Comparison of ENCODE assay signal across 30 cellular contexts in the genomic region with DNA sequence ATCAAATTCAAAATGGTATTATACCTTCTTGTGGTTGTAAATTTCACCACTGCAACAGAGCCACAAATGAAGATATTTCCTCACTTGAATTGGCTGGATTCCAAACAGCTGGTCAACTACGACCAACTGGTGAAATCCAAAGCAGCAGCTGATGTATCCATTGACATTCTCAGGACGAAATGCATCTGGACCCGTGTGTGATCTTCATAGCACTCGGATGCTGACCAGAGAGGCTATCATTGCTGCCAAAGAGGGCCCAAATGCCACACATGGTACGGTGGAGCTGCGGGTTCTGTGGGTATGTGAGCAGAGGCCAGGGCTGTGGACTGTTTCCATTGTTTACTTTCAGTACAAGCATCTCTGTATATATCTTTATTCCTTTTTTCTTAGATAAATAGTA. TPM values are rescaled to one million over a fixed set of nuclear protein-coding genes. Genes with fewer than 3 reads are reported as not detected.
DNase-seq lines count a peak whose midpoint lies in the region; ATAC-seq and TF ChIP-seq lines count a peak whose summit lies in the region.
"Had no signal": no experiment of that assay in that cellular context is flagged by ENCODE, and none has a peak within 500 bp of the region (broad histone marks: within the 10 kb centered on the region; RNA-seq: fewer than 3 reads in every experiment).

No MANE protein-coding gene starts in this region.

- no TSS peak for BruUV-seq in A673 (replicated peaks; lab: Mats Ljungman, UMichigan)

- no peak overlapping the region for H3K4me3 ChIP-seq in A673 (ENCODE audit: low read depth, low read length, poor library complexity, severe bottlenecking)
- H3K4me3 ChIP-seq: ovary, right atrium auricular region, SJSA1, stomach, transverse colon had no signal

- H3K9me3 Mint-ChIP-seq in activated T-helper 17 cell treated with anti-CD3 and anti-CD28 coated beads, Interleukin-2, amount 50 U/mL, for 72 hours = no peaks in the 10 kb centered on the region

- H3K27me3 ChIP-seq in A673 (replicated peaks; ENCODE audit: insufficient read depth, low read depth, low read length, poor library complexity) = no peaks in the 10 kb centered on the region
- H3K27me3 ChIP-seq: ovary, right atrium auricular region, stomach had no signal

- peak; percentile 18 for DNase-seq in A673 (ENCODE audit: low spot score)
- DNase-seq in LHCN-M2 (ENCODE audit: low read depth) = peak; percentile 90
- DNase-seq in amniotic epithelial cell (ENCODE audit: low read depth) = peak; percentile 34
- peak; percentile 54 for DNase-seq in left kidney (ENCODE audit: low read depth, low spot score)
- DNase-seq in dermis blood vessel endothelial cell = no peak
- DNase-seq: activated CD4-positive, alpha-beta T cell treated with anti-CD3 and anti-CD28 coated beads for 48 hours; activated naive CD4-positive, alpha-beta T cell treated with anti-CD3 and anti-CD28 coated beads, Interleukin-2, amount 10 ng/mL, durations not matched to agents 7 days and 5 days; activated T-cell treated with anti-CD3 and anti-CD28 coated beads, Interleukin-2, amount 50 U/mL, for 72 hours; aorta; EL; GOT3; kidney glomerular epithelial cell; MM.1S; naive thymus-derived CD4-positive, alpha-beta T cell; NCI-H187; NCI-H82; ovary; stomach; transverse colon had no signal

- H3K4me1 ChIP-seq in A673 (ENCODE audit: insufficient read depth, low read length, poor library complexity, severe bottlenecking) = no peaks in the 10 kb centered on the region
- H3K4me1 ChIP-seq: right atrium auricular region, stomach, transverse colon had no signal

- no peak overlapping the region for H3K27ac ChIP-seq in A673 (ENCODE audit: low read depth, low read length, poor library complexity, severe bottlenecking)
- H3K27ac ChIP-seq: C4-2B, epithelial cell of prostate, ovary, right atrium auricular region, SJSA1, stomach, transverse colon had no signal

- no peaks in the 10 kb centered on the region for H3K9me3 ChIP-seq in A673 (ENCODE audit: low read depth, low read length, poor library complexity, severe bottlenecking)
- H3K9me3 ChIP-seq: ovary, right atrium auricular region had no signal

- H3K36me3 ChIP-seq in A673 (ENCODE audit: insufficient read depth, low read length, poor library complexity, severe bottlenecking) = no peaks in the 10 kb centered on the region
- H3K36me3 ChIP-seq: ovary, right atrium auricular region, SJSA1, stomach, transverse colon had no signal

- no peak for ATAC-seq in GM21723 (IDR thresholded peaks at IDR 0.05; ENCODE audit: unreplicated experiment)
- no peak for ATAC-seq in GM19035 (IDR thresholded peaks at IDR 0.05; ENCODE audit: unreplicated experiment)
- ATAC-seq in activated T-helper 17 cell treated with anti-CD3 and anti-CD28 coated beads, Interleukin-2, amount 50 U/mL, for 72 hours (replicated peaks) = no peak
- ATAC-seq: activated T-cell treated with anti-CD3 and anti-CD28 coated beads, Interleukin-2, amount 50 U/mL, for 72 hours; naive thymus-derived CD4-positive, alpha-beta T cell had no signal

- H3K27ac Mint-ChIP-seq in activated T-helper 17 cell treated with anti-CD3 and anti-CD28 coated beads, Interleukin-2, amount 50 U/mL, for 72 hours = no peak overlapping the region
- H3K27ac Mint-ChIP-seq: activated naive CD4-positive, alpha-beta T cell treated with anti-CD3 and anti-CD28 coated beads, Interleukin-2, amount 10 ng/mL, durations not matched to agents 7 days and 5 days; activated T-cell treated with anti-CD3 and anti-CD28 coated beads, Interleukin-2, amount 50 U/mL, for 72 hours; IgD-negative memory B cell; memory B cell; naive thymus-derived CD4-positive, alpha-beta T cell; T-helper 1 cell treated with Interleukin-12 subunit alpha and Interleukin-12 subunit beta and Interleukin-4 antibody, amounts not matched to agents 30 μg/mL and 1 μg/mL, for 36 hours had no signal

- CTCF ChIA-PET in A673 (lab: Charles Lee) = no interaction called here

- TF ChIP-seq CTCF in A673 (conservative IDR thresholded peaks at IDR 0.05; ENCODE audit: low read depth, low read length) = no peak

- no peak overlapping the region for H3K4me3 Mint-ChIP-seq in activated T-helper 17 cell treated with anti-CD3 and anti-CD28 coated beads, Interleukin-2, amount 50 U/mL, for 72 hours
- H3K4me3 Mint-ChIP-seq: activated naive CD4-positive, alpha-beta T cell treated with anti-CD3 and anti-CD28 coated beads, Interleukin-2, amount 10 ng/mL, durations not matched to agents 7 days and 5 days; activated T-cell treated with anti-CD3 and anti-CD28 coated beads, Interleukin-2, amount 50 U/mL, for 72 hours; central memory CD8-positive, alpha-beta T cell; IgD-negative memory B cell; memory B cell; naive thymus-derived CD4-positive, alpha-beta T cell; T-helper 1 cell treated with Interleukin-12 subunit alpha and Interleukin-12 subunit beta and Interleukin-4 antibody, amounts not matched to agents 30 μg/mL and 1 μg/mL, for 36 hours had no signal

- H3K4me1 Mint-ChIP-seq in activated T-helper 17 cell treated with anti-CD3 and anti-CD28 coated beads, Interleukin-2, amount 50 U/mL, for 72 hours = no peaks in the 10 kb centered on the region
- H3K4me1 Mint-ChIP-seq: IgD-negative memory B cell, memory B cell had no signal

- intact Hi-C loops in A673 (cut with micrococcal nuclease; ENCODE audit: unreplicated experiment) = no loop called here

- H3K27me3 Mint-ChIP-seq in activated T-helper 17 cell treated with anti-CD3 and anti-CD28 coated beads, Interleukin-2, amount 50 U/mL, for 72 hours = peaks cover 15% of the 10 kb centered on the region

- POLR2A ChIA-PET in A673 (lab: Charles Lee; ENCODE audit: low non-redundant PET) = no interaction called here

- H3K36me3 Mint-ChIP-seq in activated T-helper 17 cell treated with anti-CD3 and anti-CD28 coated beads, Interleukin-2, amount 50 U/mL, for 72 hours (ENCODE audit: low read depth) = no peaks in the 10 kb centered on the region
- H3K36me3 Mint-ChIP-seq: IgD-negative memory B cell had no signal

RNA-seq across cellular contexts. Expression of gene PCCA, which starts 25.6 kb away (rescaled TPM):
- 93.0 and 105 TPM in 2 replicates for total RNA-seq in A673 (2021)
- total RNA-seq in LHCN-M2 (2014; rRNA removed) = 7.9 and 10.5 TPM in 2 replicates
- 6.3 TPM for polyA plus RNA-seq in LHCN-M2 (2012)
- total RNA-seq in dermis blood vessel endothelial cell = 32.8 and 51.6 TPM in 2 replicates
- 10 to 100 TPM in 1 of 2 donors, 1 to 10 TPM in 1; 7.2 to 14.6 TPM for total RNA-seq in activated T-helper 17 cell treated with anti-CD3 and anti-CD28 coated beads, Interleukin-2, amount 50 U/mL, for 72 hours
